8 cellular contexts compared by ENCODE assay signal in the genomic region with DNA sequence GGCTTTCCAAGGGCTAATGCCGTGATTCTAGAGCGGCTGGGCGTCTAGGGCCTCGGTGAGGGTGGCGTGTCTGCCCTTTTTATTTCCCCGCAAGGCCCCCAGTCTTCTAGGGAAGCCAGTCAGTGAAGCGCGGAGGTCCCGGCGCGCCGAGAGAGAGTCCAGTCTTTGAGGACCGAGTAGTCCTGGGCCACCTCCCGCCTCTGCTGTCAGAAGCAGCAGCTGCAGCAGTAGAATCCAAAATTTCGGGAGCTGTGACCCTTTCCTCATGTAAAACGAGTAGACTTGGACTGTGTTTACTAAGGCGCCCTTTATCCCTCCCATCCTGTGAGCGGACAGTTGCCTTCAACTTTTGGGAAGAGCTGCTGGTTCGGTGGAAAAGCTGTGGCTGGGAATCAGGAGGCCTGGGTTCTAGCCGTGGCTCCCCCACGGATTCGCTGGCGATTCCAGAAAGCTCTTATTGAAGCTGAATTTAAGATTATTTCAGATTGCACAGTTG. TPM values are rescaled to one million over a fixed set of nuclear protein-coding genes. Genes with fewer than 3 reads are reported as not detected.
DNase-seq lines count a peak whose midpoint lies in the region; ATAC-seq and TF ChIP-seq lines count a peak whose summit lies in the region.
"Not testable (repeated sequence)": the region's sequence is repeated elsewhere in the genome, so short reads cannot be mapped to it uniquely, and the experiment has no call there.

No MANE protein-coding gene starts in this region.

- peaks cover 14% of the 10 kb centered on the region for H3K27me3 Mint-ChIP-seq in WTC11 (ENCODE audit: low read depth)
- peaks cover 7 to 13% (median 10%) of the 10 kb centered on the region in 3 donors for H3K27me3 Mint-ChIP-seq in immature natural killer cell (ENCODE audit: low read depth in 3 of 3)

- H2AFZ ChIP-seq in KMS-11 (ENCODE audit: low read depth), result peak overlapping the region; percentile 87

- not testable (repeated sequence) for TF ChIP-seq POLR2A in prostate gland (IDR thresholded peaks at IDR 0.05)

- H3K4me3 Mint-ChIP-seq in WTC11, result peak overlapping the region; percentile 97
- peak overlapping the region; percentile 93 to 100 (median 98) for H3K4me3 Mint-ChIP-seq in immature natural killer cell

- CTCF ChIA-PET in WTC11 (lab: Charles Lee), result interaction anchor here (0.6 to 3.2 kb wide), 11 partner anchors 39 to 290 kb away, joined by 3 to 20 read pairs (median 4); a partner anchor contains a TSS

- H3K4me3 ChIP-seq in KMS-11 (IDR thresholded peaks at IDR 0.05; ENCODE audit: insufficient read depth, low read depth, low read length), result not testable (repeated sequence)
- H3K4me3 ChIP-seq in coronary artery (peak overlapping the region; percentile 86), prostate gland (peak overlapping the region; percentile 83 to 87)

- ATAC-seq in GM18870 (IDR thresholded peaks at IDR 0.05; ENCODE audit: unreplicated experiment), result peak; percentile 9
- peak; percentile 27 for ATAC-seq in HG02642 (IDR thresholded peaks at IDR 0.05; ENCODE audit: poor library complexity, unreplicated experiment)
- peak; percentile 33 for ATAC-seq in WTC11

- not testable (repeated sequence) for H3K9me3 Mint-ChIP-seq in WTC11, immature natural killer cell

- H3K27ac ChIP-seq in KMS-11 (peak overlapping the region; percentile 70), coronary artery (peak overlapping the region; percentile 86 to 96), prostate gland (peak overlapping the region; percentile 81 to 90)

- not testable (repeated sequence) for TF ChIP-seq CTCF in KMS-11 (conservative IDR thresholded peaks at IDR 0.05; ENCODE audit: low read depth, low read length); WTC11 (IDR thresholded peaks at IDR 0.05); coronary artery (IDR thresholded peaks at IDR 0.05); prostate gland (IDR thresholded peaks at IDR 0.05)

- H3K27ac Mint-ChIP-seq in WTC11 (peak overlapping the region; percentile 76), immature natural killer cell (peak overlapping the region; percentile 91 to 99 (median 96))

- POLR2A ChIA-PET in WTC11 (lab: Charles Lee), result interaction anchor here (0.6 to 1.0 kb wide), 2 partner anchors 94 to 95 kb away, joined by 3 to 4 read pairs; no protein-coding TSS in a partner anchor

- intact Hi-C loops in prostate gland (cut with DNase I), result loop anchor here (10.0 kb wide), 1 partner anchor 344 kb away; a partner anchor contains a TSS

- WGBS in prostate gland, result under 1% methylated on average over 23 of the region's 23 CpGs

- H3K27me3 ChIP-seq in KMS-11 (ENCODE audit: insufficient read depth, low read depth); prostate gland (replicated peaks; ENCODE audit: insufficient read depth): not testable (repeated sequence)

- peaks cover 42% of the 10 kb centered on the region for H3K79me2 ChIP-seq in KMS-11 (ENCODE audit: insufficient read depth, low read depth)

- peak overlapping the region; percentile 94 for H3K9ac ChIP-seq in KMS-11

- H3K9me3 ChIP-seq in prostate gland, result not testable (repeated sequence)

- H3K36me3 Mint-ChIP-seq in WTC11, immature natural killer cell: not testable (repeated sequence)

- DNase-seq in A172 (ENCODE audit: low spot score), result peak; percentile 25
- not testable (repeated sequence) for DNase-seq in WTC11 (ENCODE audit: low spot score); coronary artery (ENCODE audit: low spot score); immature natural killer cell; prostate gland (ENCODE audit: low spot score)

- H3K36me3 ChIP-seq in KMS-11 (ENCODE audit: insufficient read depth); prostate gland: not testable (repeated sequence)

- H3K4me1 Mint-ChIP-seq in WTC11 (peaks cover 24% of the 10 kb centered on the region), immature natural killer cell (peaks cover 42 to 45% of the 10 kb centered on the region in 2 donors)

- H4K20me1 ChIP-seq in KMS-11 (ENCODE audit: insufficient read depth), result not testable (repeated sequence)

- H3K4me2 ChIP-seq in KMS-11, result peak overlapping the region; percentile 95

- H3K4me1 ChIP-seq in KMS-11 (ENCODE audit: low read depth, poor library complexity, severe bottlenecking), result peaks cover 21% of the 10 kb centered on the region
- not testable (repeated sequence) for H3K4me1 ChIP-seq in prostate gland (replicated peaks)

TF ChIP-seq in WTC11, 78 proteins besides CTCF, POLR2A, EP300 and RAD21:
- TF ChIP-seq, protein P1, sequence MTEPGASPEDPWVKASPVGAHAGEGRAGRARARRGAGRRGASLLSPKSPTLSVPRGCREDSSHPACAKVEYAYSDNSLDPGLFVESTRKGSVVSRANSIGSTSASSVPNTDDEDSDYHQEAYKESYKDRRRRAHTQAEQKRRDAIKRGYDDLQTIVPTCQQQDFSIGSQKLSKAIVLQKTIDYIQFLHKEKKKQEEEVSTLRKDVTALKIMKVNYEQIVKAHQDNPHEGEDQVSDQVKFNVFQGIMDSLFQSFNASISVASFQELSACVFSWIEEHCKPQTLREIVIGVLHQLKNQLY (CRISPR knock-in tag; IDR thresholded peaks at IDR 0.05), result 0 out of 2 replicates have a peak, but pooled peaks have one; percentile 35
- 0 out of 2 replicates have a peak, but pooled peaks have one; percentile 5 for TF ChIP-seq CREM (CRISPR knock-in tag; IDR thresholded peaks at IDR 0.05)
- TF ChIP-seq RELA (CRISPR knock-in tag; IDR thresholded peaks at IDR 0.05; ENCODE audit: borderline replicate concordance), result peak; percentile 61; the same call in 1 of the 2 replicates
- TF ChIP-seq KAT7 (CRISPR knock-in tag; IDR thresholded peaks at IDR 0.05; ENCODE audit: borderline replicate concordance), result peak; percentile 62; the same call in 1 of the 2 replicates
TF ChIP-seq in WTC11: peak in this region for 4; not testable (repeated sequence) for 74.

RNA-seq across cellular contexts. Expression of a gene that starts 0.5 kb away (rescaled TPM):
- 9.4 and 10.3 TPM in 2 replicates for total RNA-seq in A172 (2014; rRNA removed; shearing (Covaris generic))
- total RNA-seq in WTC11 (2021), result 25.6 to 30.1 TPM (median 27.2 TPM) in 3 replicates
- polyA plus RNA-seq in immature natural killer cell, result 10 to 100 TPM; 21.1 to 23.8 (median 23.1) TPM
- 10 to 100 TPM; 12.7 to 14.2 TPM for total RNA-seq in prostate gland
